ENCODE assay signal across 13 cellular contexts in the genomic region with DNA sequence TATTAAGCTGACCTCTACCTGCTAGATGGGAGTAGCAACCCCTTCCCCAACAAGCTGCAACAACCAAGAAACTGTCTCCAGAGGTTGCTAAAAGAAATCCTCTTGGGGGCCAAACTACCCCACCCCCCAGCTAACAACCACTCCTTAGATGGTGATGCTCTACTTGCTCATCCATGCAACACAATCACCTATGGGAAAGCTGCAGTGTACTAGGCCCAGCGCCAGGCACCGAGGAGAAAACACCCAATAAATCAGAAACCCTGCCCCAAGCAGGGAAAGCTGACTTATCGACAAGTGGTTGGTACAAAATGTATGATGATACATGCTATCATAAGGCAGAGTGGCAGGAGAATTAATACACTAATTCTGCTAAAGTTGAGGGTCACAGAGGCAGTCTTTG. TPM values are rescaled to one million over a fixed set of nuclear protein-coding genes. Genes with fewer than 3 reads are reported as not detected.
DNase-seq lines count a peak whose midpoint lies in the region; ATAC-seq and TF ChIP-seq lines count a peak whose summit lies in the region.
"Had no signal": no experiment of that assay in that cellular context is flagged by ENCODE, and none has a peak within 500 bp of the region (broad histone marks: within the 10 kb centered on the region; RNA-seq: fewer than 3 reads in every experiment).

No MANE protein-coding gene starts in this region.

- TF ChIP-seq CTCF in endodermal cell (conservative IDR thresholded peaks at IDR 0.05), result no peak

- peaks cover 32% of the 10 kb centered on the region for H3K4me1 ChIP-seq in endodermal cell (ENCODE audit: control insufficient read depth, insufficient read depth, low read length)

- no peak overlapping the region for H3K4me3 ChIP-seq in endodermal cell (ENCODE audit: low read length)
- H3K4me3 ChIP-seq: pancreas had no signal

- no peaks in the 10 kb centered on the region for H3K9me3 Mint-ChIP-seq in activated naive CD4-positive, alpha-beta T cell treated with anti-CD3 and anti-CD28 coated beads, Interleukin-2, amount 50 U/mL, for 24 hours
- no peaks in the 10 kb centered on the region for H3K9me3 Mint-ChIP-seq in activated naive CD4-positive, alpha-beta T cell treated with anti-CD3 and anti-CD28 coated beads, Interleukin-2, amount 10 ng/mL, durations not matched to agents 7 days and 5 days
- H3K9me3 Mint-ChIP-seq in endodermal cell, result no peaks in the 10 kb centered on the region
- H3K9me3 Mint-ChIP-seq in stimulated activated effector memory CD8-positive, alpha-beta T cell treated with anti-CD3 and anti-CD28 coated beads, Interleukin-12 subunit alpha, Interleukin-12 subunit beta, amount 100 ng/mL, for 72 hours, result no peaks in the 10 kb centered on the region

- no peaks in the 10 kb centered on the region for H3K27me3 Mint-ChIP-seq in activated naive CD4-positive, alpha-beta T cell treated with anti-CD3 and anti-CD28 coated beads, Interleukin-2, amount 50 U/mL, for 24 hours
- H3K27me3 Mint-ChIP-seq in activated naive CD4-positive, alpha-beta T cell treated with anti-CD3 and anti-CD28 coated beads, Interleukin-2, amount 10 ng/mL, durations not matched to agents 7 days and 5 days, result no peaks in the 10 kb centered on the region
- H3K27me3 Mint-ChIP-seq in endodermal cell (ENCODE audit: insufficient read depth), result no peaks in the 10 kb centered on the region

- no peaks in the 10 kb centered on the region for H3K27me3 ChIP-seq in endodermal cell (ENCODE audit: control insufficient read depth, insufficient read depth, low read length, poor library complexity, severe bottlenecking)
- H3K27me3 ChIP-seq: pancreas had no signal

- H3K27ac ChIP-seq in endodermal cell (ENCODE audit: low read depth, low read length), result no peak overlapping the region
- H3K27ac ChIP-seq: pancreas had no signal

- WGBS in endodermal cell (ENCODE audit: insufficient coverage in 1 of 2, insufficient read length in 1 of 2), 2 experiments, result 100% methylated on average over 3 of the region's 3 CpGs

- peak overlapping the region; percentile 79 for H3K27ac Mint-ChIP-seq in activated naive CD4-positive, alpha-beta T cell treated with anti-CD3 and anti-CD28 coated beads, Interleukin-2, amount 50 U/mL, for 24 hours
- no peak overlapping the region for H3K27ac Mint-ChIP-seq in activated naive CD4-positive, alpha-beta T cell treated with anti-CD3 and anti-CD28 coated beads, Interleukin-2, amount 10 ng/mL, durations not matched to agents 7 days and 5 days
- H3K27ac Mint-ChIP-seq in endodermal cell, result peak overlapping the region; percentile 19
- H3K27ac Mint-ChIP-seq in stimulated activated effector memory CD8-positive, alpha-beta T cell treated with anti-CD3 and anti-CD28 coated beads, Interleukin-12 subunit alpha, Interleukin-12 subunit beta, amount 100 ng/mL, for 72 hours, result peak overlapping the region; percentile 84

- H3K9me3 ChIP-seq in endodermal cell (ENCODE audit: control insufficient read depth, low read length), result no peaks in the 10 kb centered on the region
- H3K9me3 ChIP-seq: pancreas had no signal

- DNase-seq in activated naive CD4-positive, alpha-beta T cell treated with anti-CD3 and anti-CD28 coated beads, Interleukin-2, amount 10 ng/mL, durations not matched to agents 7 days and 5 days, result no peak
- peak; percentile 44 for DNase-seq in NCI-H226
- DNase-seq in endodermal cell, result no peak
- no peak for DNase-seq in stimulated activated effector memory CD8-positive, alpha-beta T cell treated with anti-CD3 and anti-CD28 coated beads, Interleukin-12 subunit alpha, Interleukin-12 subunit beta, amount 100 ng/mL, for 72 hours (ENCODE audit: low spot score in 2 of 2)
- DNase-seq in putamen (ENCODE audit: low spot score), result no peak
- no peak for DNase-seq in hepatic stellate cell (ENCODE audit: low spot score)
- no peak for DNase-seq in activated CD4-positive, alpha-beta T cell treated with anti-CD3 and anti-CD28 coated beads for 4 hours
- DNase-seq: activated naive CD4-positive, alpha-beta T cell treated with Interleukin-2 at 50 U/mL for 16 hours; cerebellar nuclear complex; NCI-H1694; NCI-H524 treated with DMSO at 0.1 percent for 48 hours; pancreas had no signal

- no peak for ATAC-seq in stimulated activated effector memory CD8-positive, alpha-beta T cell treated with anti-CD3 and anti-CD28 coated beads, Interleukin-12 subunit alpha, Interleukin-12 subunit beta, amount 100 ng/mL, for 72 hours
- ATAC-seq: pancreas had no signal

- H3K4me3 Mint-ChIP-seq in activated naive CD4-positive, alpha-beta T cell treated with anti-CD3 and anti-CD28 coated beads, Interleukin-2, amount 50 U/mL, for 24 hours, result peak overlapping the region; percentile 37
- H3K4me3 Mint-ChIP-seq in activated naive CD4-positive, alpha-beta T cell treated with anti-CD3 and anti-CD28 coated beads, Interleukin-2, amount 10 ng/mL, durations not matched to agents 7 days and 5 days, result no peak overlapping the region
- no peak overlapping the region for H3K4me3 Mint-ChIP-seq in endodermal cell
- no peak overlapping the region for H3K4me3 Mint-ChIP-seq in stimulated activated effector memory CD8-positive, alpha-beta T cell treated with anti-CD3 and anti-CD28 coated beads, Interleukin-12 subunit alpha, Interleukin-12 subunit beta, amount 100 ng/mL, for 72 hours

- no peak overlapping the region for H3K9ac ChIP-seq in endodermal cell (ENCODE audit: extremely low read depth, low read length, poor library complexity, severe bottlenecking)

- H3K36me3 Mint-ChIP-seq in activated naive CD4-positive, alpha-beta T cell treated with anti-CD3 and anti-CD28 coated beads, Interleukin-2, amount 50 U/mL, for 24 hours, result peaks cover 4% of the 10 kb centered on the region
- H3K36me3 Mint-ChIP-seq in activated naive CD4-positive, alpha-beta T cell treated with anti-CD3 and anti-CD28 coated beads, Interleukin-2, amount 10 ng/mL, durations not matched to agents 7 days and 5 days, result peaks cover 6% of the 10 kb centered on the region
- peaks cover 7% of the 10 kb centered on the region for H3K36me3 Mint-ChIP-seq in endodermal cell (ENCODE audit: low read depth)
- peaks cover 5% of the 10 kb centered on the region for H3K36me3 Mint-ChIP-seq in stimulated activated effector memory CD8-positive, alpha-beta T cell treated with anti-CD3 and anti-CD28 coated beads, Interleukin-12 subunit alpha, Interleukin-12 subunit beta, amount 100 ng/mL, for 72 hours

- CTCF ChIA-PET in activated naive CD4-positive, alpha-beta T cell treated with anti-CD3 and anti-CD28 coated beads, Interleukin-2, amount 10 ng/mL, durations not matched to agents 7 days and 5 days (lab: Charles Lee), result no interaction called here

- H3K4me1 Mint-ChIP-seq in activated naive CD4-positive, alpha-beta T cell treated with anti-CD3 and anti-CD28 coated beads, Interleukin-2, amount 50 U/mL, for 24 hours, result peaks cover 56% of the 10 kb centered on the region
- peaks cover 19% of the 10 kb centered on the region for H3K4me1 Mint-ChIP-seq in activated naive CD4-positive, alpha-beta T cell treated with anti-CD3 and anti-CD28 coated beads, Interleukin-2, amount 10 ng/mL, durations not matched to agents 7 days and 5 days
- H3K4me1 Mint-ChIP-seq in endodermal cell, result peaks cover 69% of the 10 kb centered on the region
- peaks cover 50% of the 10 kb centered on the region for H3K4me1 Mint-ChIP-seq in stimulated activated effector memory CD8-positive, alpha-beta T cell treated with anti-CD3 and anti-CD28 coated beads, Interleukin-12 subunit alpha, Interleukin-12 subunit beta, amount 100 ng/mL, for 72 hours

- peaks cover 19% of the 10 kb centered on the region for H3K36me3 ChIP-seq in endodermal cell (ENCODE audit: control insufficient read depth, insufficient read depth, low read length)
- H3K36me3 ChIP-seq: pancreas had no signal

RNA-seq across cellular contexts. Expression of a gene that starts 17.3 kb away (rescaled TPM):
- 100 to 1,000 TPM in 1 of 2 donors, 10 to 100 TPM in 1; 94.3 to 114 TPM for total RNA-seq in endodermal cell
- 49.6 TPM for polyA plus RNA-seq in endodermal cell (2013, experiment 1 of 2)
- 53.2 TPM for polyA plus RNA-seq in endodermal cell (2013, experiment 2 of 2)
